ENCODE assay signal across 1 cellular context in the genomic region with DNA sequence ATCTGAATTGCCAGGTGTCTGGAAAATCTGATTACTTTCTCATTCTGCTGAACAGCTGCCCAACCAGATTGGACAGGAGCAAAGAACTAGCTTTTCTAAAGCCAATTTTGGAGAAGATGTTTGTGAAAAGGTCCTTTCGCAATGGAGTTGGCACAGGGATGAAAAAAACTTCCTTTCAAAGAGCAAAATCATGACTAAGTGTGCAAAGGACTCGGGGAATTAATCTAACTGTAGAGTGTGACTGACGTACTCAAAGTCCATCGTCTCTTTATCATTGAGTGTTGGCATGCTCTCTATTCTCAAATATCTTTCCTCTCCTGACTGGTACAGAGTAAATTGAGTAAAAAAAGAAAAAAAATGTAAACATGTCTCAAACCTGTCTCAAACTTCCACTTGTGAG.
TF ChIP-seq lines count a peak whose summit lies in the region.

No MANE protein-coding gene starts in this region.

TF ChIP-seq in GM23338, 12 proteins besides CTCF, POLR2A, EP300 and RAD21 (continued from another document):
- TF ChIP-seq, protein P1, sequence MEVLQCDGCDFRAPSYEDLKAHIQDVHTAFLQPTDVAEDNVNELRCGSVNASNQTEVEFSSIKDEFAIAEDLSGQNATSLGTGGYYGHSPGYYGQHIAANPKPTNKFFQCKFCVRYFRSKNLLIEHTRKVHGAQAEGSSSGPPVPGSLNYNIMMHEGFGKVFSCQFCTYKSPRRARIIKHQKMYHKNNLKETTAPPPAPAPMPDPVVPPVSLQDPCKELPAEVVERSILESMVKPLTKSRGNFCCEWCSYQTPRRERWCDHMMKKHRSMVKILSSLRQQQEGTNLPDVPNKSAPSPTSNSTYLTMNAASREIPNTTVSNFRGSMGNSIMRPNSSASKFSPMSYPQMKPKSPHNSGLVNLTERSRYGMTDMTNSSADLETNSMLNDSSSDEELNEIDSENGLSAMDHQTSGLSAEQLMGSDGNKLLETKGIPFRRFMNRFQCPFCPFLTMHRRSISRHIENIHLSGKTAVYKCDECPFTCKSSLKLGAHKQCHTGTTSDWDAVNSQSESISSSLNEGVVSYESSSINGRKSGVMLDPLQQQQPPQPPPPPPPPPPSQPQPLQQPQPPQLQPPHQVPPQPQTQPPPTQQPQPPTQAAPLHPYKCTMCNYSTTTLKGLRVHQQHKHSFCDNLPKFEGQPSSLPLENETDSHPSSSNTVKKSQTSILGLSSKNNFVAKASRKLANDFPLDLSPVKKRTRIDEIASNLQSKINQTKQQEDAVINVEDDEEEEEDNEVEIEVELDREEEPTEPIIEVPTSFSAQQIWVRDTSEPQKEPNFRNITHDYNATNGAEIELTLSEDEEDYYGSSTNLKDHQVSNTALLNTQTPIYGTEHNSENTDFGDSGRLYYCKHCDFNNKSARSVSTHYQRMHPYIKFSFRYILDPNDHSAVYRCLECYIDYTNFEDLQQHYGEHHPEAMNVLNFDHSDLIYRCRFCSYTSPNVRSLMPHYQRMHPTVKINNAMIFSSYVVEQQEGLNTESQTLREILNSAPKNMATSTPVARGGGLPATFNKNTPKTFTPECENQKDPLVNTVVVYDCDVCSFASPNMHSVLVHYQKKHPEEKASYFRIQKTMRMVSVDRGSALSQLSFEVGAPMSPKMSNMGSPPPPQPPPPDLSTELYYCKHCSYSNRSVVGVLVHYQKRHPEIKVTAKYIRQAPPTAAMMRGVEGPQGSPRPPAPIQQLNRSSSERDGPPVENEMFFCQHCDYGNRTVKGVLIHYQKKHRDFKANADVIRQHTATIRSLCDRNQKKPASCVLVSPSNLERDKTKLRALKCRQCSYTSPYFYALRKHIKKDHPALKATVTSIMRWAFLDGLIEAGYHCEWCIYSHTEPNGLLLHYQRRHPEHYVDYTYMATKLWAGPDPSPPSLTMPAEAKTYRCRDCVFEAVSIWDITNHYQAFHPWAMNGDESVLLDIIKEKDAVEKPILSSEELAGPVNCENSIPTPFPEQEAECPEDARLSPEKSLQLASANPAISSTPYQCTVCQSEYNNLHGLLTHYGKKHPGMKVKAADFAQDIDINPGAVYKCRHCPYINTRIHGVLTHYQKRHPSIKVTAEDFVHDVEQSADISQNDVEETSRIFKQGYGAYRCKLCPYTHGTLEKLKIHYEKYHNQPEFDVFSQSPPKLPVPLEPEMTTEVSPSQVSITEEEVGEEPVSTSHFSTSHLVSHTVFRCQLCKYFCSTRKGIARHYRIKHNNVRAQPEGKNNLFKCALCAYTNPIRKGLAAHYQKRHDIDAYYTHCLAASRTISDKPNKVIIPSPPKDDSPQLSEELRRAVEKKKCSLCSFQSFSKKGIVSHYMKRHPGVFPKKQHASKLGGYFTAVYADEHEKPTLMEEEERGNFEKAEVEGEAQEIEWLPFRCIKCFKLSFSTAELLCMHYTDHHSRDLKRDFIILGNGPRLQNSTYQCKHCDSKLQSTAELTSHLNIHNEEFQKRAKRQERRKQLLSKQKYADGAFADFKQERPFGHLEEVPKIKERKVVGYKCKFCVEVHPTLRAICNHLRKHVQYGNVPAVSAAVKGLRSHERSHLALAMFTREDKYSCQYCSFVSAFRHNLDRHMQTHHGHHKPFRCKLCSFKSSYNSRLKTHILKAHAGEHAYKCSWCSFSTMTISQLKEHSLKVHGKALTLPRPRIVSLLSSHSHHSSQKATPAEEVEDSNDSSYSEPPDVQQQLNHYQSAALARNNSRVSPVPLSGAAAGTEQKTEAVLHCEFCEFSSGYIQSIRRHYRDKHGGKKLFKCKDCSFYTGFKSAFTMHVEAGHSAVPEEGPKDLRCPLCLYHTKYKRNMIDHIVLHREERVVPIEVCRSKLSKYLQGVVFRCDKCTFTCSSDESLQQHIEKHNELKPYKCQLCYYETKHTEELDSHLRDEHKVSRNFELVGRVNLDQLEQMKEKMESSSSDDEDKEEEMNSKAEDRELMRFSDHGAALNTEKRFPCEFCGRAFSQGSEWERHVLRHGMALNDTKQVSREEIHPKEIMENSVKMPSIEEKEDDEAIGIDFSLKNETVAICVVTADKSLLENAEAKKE (CRISPR knock-in tag; IDR thresholded peaks at IDR 0.05): no peak
- TF ChIP-seq STAT1 (IDR thresholded peaks at IDR 0.05; ENCODE audit: unreplicated experiment) (no peak), CREB1 (CRISPR knock-in tag; IDR thresholded peaks at IDR 0.05; ENCODE audit: low read depth) (no peak)
TF ChIP-seq in GM23338: peak in this region for 0.
